20 cellular contexts compared by ENCODE assay signal in the genomic region with DNA sequence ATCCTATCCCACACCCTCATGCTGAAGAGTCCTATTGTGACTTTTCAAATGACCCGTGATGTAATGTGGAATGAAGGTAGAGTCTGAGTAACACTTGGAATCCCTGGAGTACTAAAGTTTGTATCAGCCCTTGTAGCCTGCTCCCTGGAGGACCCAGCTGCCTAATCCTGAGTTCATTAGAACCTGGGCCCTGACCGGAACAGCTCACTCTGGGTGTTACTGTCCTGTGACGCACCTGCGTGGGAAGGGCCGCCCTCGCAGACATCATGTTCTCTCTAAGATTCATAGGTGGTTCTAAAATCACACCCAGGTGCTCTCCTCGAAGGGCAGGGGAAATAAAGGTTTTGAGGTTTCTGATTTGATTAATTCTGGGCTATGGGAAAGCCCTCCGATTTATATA.
DNase-seq lines count a peak whose midpoint lies in the region; ATAC-seq and TF ChIP-seq lines count a peak whose summit lies in the region.
"Had no signal": no experiment of that assay in that cellular context is flagged by ENCODE, and none has a peak within 500 bp of the region (broad histone marks: within the 10 kb centered on the region; RNA-seq: fewer than 3 reads in every experiment).

No MANE protein-coding gene starts in this region.

- H3K14ac ChIP-seq in trophoblast cell (ENCODE audit: low read length), result no peak overlapping the region

- H3K4ac ChIP-seq in trophoblast cell (ENCODE audit: low read depth, low read length), result peak overlapping the region; percentile 10

- peaks cover 2% of the 10 kb centered on the region for H3K79me2 ChIP-seq in trophoblast cell (ENCODE audit: control insufficient read depth, insufficient read depth, low read length, poor library complexity)

- H3K4me1 Mint-ChIP-seq in CD4-positive, CD25-positive, alpha-beta regulatory T cell, result peaks cover 60 to 96% (median 87%) of the 10 kb centered on the region in 4 donors
- H3K4me1 Mint-ChIP-seq in CD8-positive, alpha-beta T cell (ENCODE audit: low read depth), result peaks cover 88% of the 10 kb centered on the region
- peaks cover 93% of the 10 kb centered on the region for H3K4me1 Mint-ChIP-seq in activated naive CD8-positive, alpha-beta T cell (ENCODE audit: low read depth)

- H3K79me1 ChIP-seq in trophoblast cell (ENCODE audit: low read length), result no peaks in the 10 kb centered on the region

- no peak overlapping the region for H2BK12ac ChIP-seq in trophoblast cell (ENCODE audit: low read length)

- POLR2A ChIA-PET in CD8-positive, alpha-beta T cell (lab: Charles Lee), result no interaction called here

- H3K4me3 Mint-ChIP-seq in CD4-positive, CD25-positive, alpha-beta regulatory T cell, result peak overlapping the region; percentile 33 to 83 (median 60)
- no peak overlapping the region for H3K4me3 Mint-ChIP-seq in CD8-positive, alpha-beta T cell
- no peak overlapping the region for H3K4me3 Mint-ChIP-seq in activated naive CD8-positive, alpha-beta T cell
- H3K4me3 Mint-ChIP-seq: HFFc6, immature natural killer cell, natural killer cell, type B pancreatic cell had no signal

- no peak overlapping the region for H2BK120ac ChIP-seq in trophoblast cell (ENCODE audit: insufficient read depth, low read length, poor library complexity)

- TF ChIP-seq POLR2A in uterus (IDR thresholded peaks at IDR 0.05), result no peak

- peak overlapping the region; percentile 61 for H3K4me3 ChIP-seq in CD4-positive, CD25-positive, alpha-beta regulatory T cell (ENCODE audit: low read depth, low read length)
- no peak overlapping the region for H3K4me3 ChIP-seq in CD8-positive, alpha-beta T cell (ENCODE audit: low read depth, low read length)
- H3K4me3 ChIP-seq in trophoblast cell (ENCODE audit: low read depth, low read length) (no peak overlapping the region), uterus (no peak overlapping the region)
- H3K4me3 ChIP-seq: BLaER1, cardiac muscle cell, lung, SJCRH30 had no signal

- H3K9me3 Mint-ChIP-seq in CD4-positive, CD25-positive, alpha-beta regulatory T cell, result no peaks in the 10 kb centered on the region
- H3K9me3 Mint-ChIP-seq in CD8-positive, alpha-beta T cell, result no peaks in the 10 kb centered on the region
- peaks cover 4% of the 10 kb centered on the region for H3K9me3 Mint-ChIP-seq in activated naive CD8-positive, alpha-beta T cell (ENCODE audit: low read depth)
- H3K9me3 Mint-ChIP-seq: HFFc6, immature natural killer cell, natural killer cell, type B pancreatic cell had no signal

- H2BK5ac ChIP-seq in trophoblast cell (ENCODE audit: low read depth, low read length, poor library complexity), result no peak overlapping the region

- H3K4me2 ChIP-seq in trophoblast cell (ENCODE audit: low read length), result no peak overlapping the region
- H3K4me2 ChIP-seq: BLaER1 had no signal

- H3K9me3 ChIP-seq in CD4-positive, CD25-positive, alpha-beta regulatory T cell (ENCODE audit: control insufficient read depth in 2 of 2, low read length in 2 of 2), result no peaks in the 10 kb centered on the region
- no peaks in the 10 kb centered on the region for H3K9me3 ChIP-seq in CD8-positive, alpha-beta T cell (ENCODE audit: low read length)
- no peaks in the 10 kb centered on the region for H3K9me3 ChIP-seq in trophoblast cell (ENCODE audit: insufficient read depth, low read depth, low read length)
- no peaks in the 10 kb centered on the region for H3K9me3 ChIP-seq in uterus
- H3K9me3 ChIP-seq: SJCRH30 had no signal

- CTCF ChIA-PET in CD8-positive, alpha-beta T cell (lab: Charles Lee), result interaction anchor here (1.6 kb wide), 1 partner anchor 9 kb away, joined by 6 read pairs; no protein-coding TSS in a partner anchor

- no peaks in the 10 kb centered on the region for H3K27me3 Mint-ChIP-seq in CD4-positive, CD25-positive, alpha-beta regulatory T cell
- no peaks in the 10 kb centered on the region for H3K27me3 Mint-ChIP-seq in CD8-positive, alpha-beta T cell (ENCODE audit: low read depth)
- no peaks in the 10 kb centered on the region for H3K27me3 Mint-ChIP-seq in activated naive CD8-positive, alpha-beta T cell
- H3K27me3 Mint-ChIP-seq: type B pancreatic cell had no signal

- no peak overlapping the region for H3K9ac ChIP-seq in trophoblast cell (ENCODE audit: low read length)
- H3K9ac ChIP-seq: BLaER1 had no signal

- no peak overlapping the region for H3K18ac ChIP-seq in trophoblast cell (ENCODE audit: low read length)

- peak overlapping the region; percentile 91 to 94 (median 94) for H3K27ac Mint-ChIP-seq in CD4-positive, CD25-positive, alpha-beta regulatory T cell
- H3K27ac Mint-ChIP-seq in CD8-positive, alpha-beta T cell, result peak overlapping the region; percentile 86
- H3K27ac Mint-ChIP-seq in activated naive CD8-positive, alpha-beta T cell, result peak overlapping the region; percentile 69
- H3K27ac Mint-ChIP-seq: HFFc6, type B pancreatic cell had no signal

- ATAC-seq in CD4-positive, CD25-positive, alpha-beta regulatory T cell (ENCODE audit: low read depth in 2 of 2), result peak; percentile 24 to 27
- ATAC-seq in CD8-positive, alpha-beta T cell, result no peak
- ATAC-seq in GM21723 (IDR thresholded peaks at IDR 0.05; ENCODE audit: unreplicated experiment), result no peak
- ATAC-seq: natural killer cell had no signal

- WGBS in trophoblast cell (ENCODE audit: extremely low coverage, insufficient coverage, insufficient read length), result no CpG with 5 or more reads among the region's 8 CpGs

- peaks cover 31% of the 10 kb centered on the region for H3K36me3 Mint-ChIP-seq in CD4-positive, CD25-positive, alpha-beta regulatory T cell
- peaks cover 42% of the 10 kb centered on the region for H3K36me3 Mint-ChIP-seq in CD8-positive, alpha-beta T cell
- peaks cover 25% of the 10 kb centered on the region for H3K36me3 Mint-ChIP-seq in activated naive CD8-positive, alpha-beta T cell
- H3K36me3 Mint-ChIP-seq: natural killer cell had no signal

- no peak for TF ChIP-seq CTCF in CD8-positive, alpha-beta T cell (IDR thresholded peaks at IDR 0.05)
- TF ChIP-seq CTCF in uterus (IDR thresholded peaks at IDR 0.05), result no peak

- peak overlapping the region; percentile 66 for H3K27ac ChIP-seq in CD4-positive, CD25-positive, alpha-beta regulatory T cell (ENCODE audit: insufficient read depth, low read length, poor library complexity, severe bottlenecking)
- H3K27ac ChIP-seq in CD8-positive, alpha-beta T cell (ENCODE audit: low read depth, low read length), result no peak overlapping the region
- no peak overlapping the region for H3K27ac ChIP-seq in trophoblast cell (ENCODE audit: low read depth, low read length)
- no peak overlapping the region for H3K27ac ChIP-seq in uterus
- H3K27ac ChIP-seq: BLaER1, cardiac muscle cell, SJCRH30 had no signal

- no peak overlapping the region for H4K8ac ChIP-seq in trophoblast cell (ENCODE audit: low read depth, low read length)

- no peak overlapping the region for H2AFZ ChIP-seq in trophoblast cell (ENCODE audit: insufficient read depth, low read length, poor library complexity)

- intact Hi-C loops in CD8-positive, alpha-beta T cell (cut with DNase I, micrococcal nuclease), result loop anchor here in 1 of 2 experiments (10.0 kb wide), 1 partner anchor 48 kb away; no protein-coding TSS in a partner anchor
- intact Hi-C loops in uterus (cut with DNase I; ENCODE audit: low total_unique reads), result no loop called here

- no peak overlapping the region for H4K12ac ChIP-seq in trophoblast cell (ENCODE audit: low read depth, low read length)

- no peak overlapping the region for H2AK5ac ChIP-seq in trophoblast cell (ENCODE audit: low read length)

- H3K36me3 ChIP-seq in CD4-positive, CD25-positive, alpha-beta regulatory T cell (ENCODE audit: control insufficient read depth, insufficient read depth, low read length), result peaks cover 4% of the 10 kb centered on the region
- H3K36me3 ChIP-seq in CD8-positive, alpha-beta T cell (ENCODE audit: insufficient read depth, low read length), result no peaks in the 10 kb centered on the region
- no peaks in the 10 kb centered on the region for H3K36me3 ChIP-seq in trophoblast cell (ENCODE audit: control insufficient read depth in 1 of 2, insufficient read depth in 2 of 2, low read length in 2 of 2)
- H3K36me3 ChIP-seq in uterus, result no peaks in the 10 kb centered on the region
- H3K36me3 ChIP-seq: cardiac muscle cell, SJCRH30 had no signal

- no peak overlapping the region for H4K91ac ChIP-seq in trophoblast cell (ENCODE audit: low read depth, low read length)

- no peak overlapping the region for H3K23ac ChIP-seq in trophoblast cell (ENCODE audit: low read length)

- DNase-seq in CD4-positive, CD25-positive, alpha-beta regulatory T cell, result no peak
- DNase-seq in CD8-positive, alpha-beta T cell, result no peak
- DNase-seq in trophoblast cell (no peak), NCI-H2029 treated with DMSO at 0.1 percent for 48 hours (lab: John Stamatoyannopoulos, UW) (no peak), SIG-M5 (lab: John Stamatoyannopoulos, UW) (no peak), uterus (no peak)
- DNase-seq: DMS53, HFFc6, immature natural killer cell, natural killer cell, NCI-H1694 treated with DMSO at 0.1 percent for 48 hours, NCI-H510A, SJCRH30, T-helper 9 cell had no signal

- peaks cover 86% of the 10 kb centered on the region for H3K4me1 ChIP-seq in CD4-positive, CD25-positive, alpha-beta regulatory T cell (ENCODE audit: control insufficient read depth, insufficient read depth, low read length, poor library complexity, severe bottlenecking)
- peaks cover 93% of the 10 kb centered on the region for H3K4me1 ChIP-seq in CD8-positive, alpha-beta T cell (ENCODE audit: insufficient read depth, low read length)
- H3K4me1 ChIP-seq in trophoblast cell (ENCODE audit: control insufficient read depth in 1 of 2, insufficient read depth in 2 of 2, low read length in 2 of 2) (no peaks in the 10 kb centered on the region), uterus (no peaks in the 10 kb centered on the region)

- no peaks in the 10 kb centered on the region for H3K27me3 ChIP-seq in CD4-positive, CD25-positive, alpha-beta regulatory T cell (ENCODE audit: control insufficient read depth, insufficient read depth, low read length)
- no peaks in the 10 kb centered on the region for H3K27me3 ChIP-seq in CD8-positive, alpha-beta T cell (ENCODE audit: insufficient read depth, low read length)
- H3K27me3 ChIP-seq in trophoblast cell (ENCODE audit: insufficient read depth, low read length), result no peaks in the 10 kb centered on the region
- no peaks in the 10 kb centered on the region for H3K27me3 ChIP-seq in uterus
- H3K27me3 ChIP-seq: BLaER1, cardiac muscle cell, SJCRH30 had no signal

Comparison
In these comparisons a context has a peak if more than half of its experiments do, and no peak if none do; other contexts are left out.
1. ATAC-seq: peak in CD4-positive, CD25-positive, alpha-beta regulatory T cell (2 of 2); none in CD8-positive, alpha-beta T cell (single experiment) and GM21723 (single experiment).
2. H3K4me3 Mint-ChIP-seq: peak in CD4-positive, CD25-positive, alpha-beta regulatory T cell (4 of 4); none in CD8-positive, alpha-beta T cell (single experiment) and activated naive CD8-positive, alpha-beta T cell (single experiment).
3. Peak in every context shown above with its lines, with median percentiles within 50 percentile points of each other: H3K27ac Mint-ChIP-seq.